1 cellular context compared by ENCODE assay signal in the genomic region with DNA sequence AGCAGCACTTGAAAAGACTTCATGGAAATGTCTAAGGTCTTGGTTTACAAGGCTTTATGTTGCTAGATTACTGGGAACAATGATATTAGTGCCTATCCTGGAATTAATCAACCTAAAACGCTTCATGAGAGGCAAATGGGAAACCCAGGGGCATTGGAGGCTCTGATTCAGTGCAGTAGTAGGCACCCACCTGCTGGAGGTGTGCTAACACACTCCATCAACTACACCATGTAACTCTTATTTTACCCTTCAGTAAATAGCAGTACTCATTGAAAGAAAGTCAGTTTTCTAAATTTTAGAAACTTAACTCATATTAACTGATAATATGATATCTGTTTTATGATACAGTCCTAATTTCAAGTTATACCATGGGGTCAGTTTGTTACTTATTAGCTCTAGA.
TF ChIP-seq lines count a peak whose summit lies in the region.

No MANE protein-coding gene starts in this region.

TF ChIP-seq in HCT116, 20 proteins besides CTCF, POLR2A, EP300 and RAD21 (continued from another document):
- no peak for TF ChIP-seq CEBPB (IDR thresholded peaks at IDR 0.05; ENCODE audit: low read depth)
- TF ChIP-seq, protein P1, sequence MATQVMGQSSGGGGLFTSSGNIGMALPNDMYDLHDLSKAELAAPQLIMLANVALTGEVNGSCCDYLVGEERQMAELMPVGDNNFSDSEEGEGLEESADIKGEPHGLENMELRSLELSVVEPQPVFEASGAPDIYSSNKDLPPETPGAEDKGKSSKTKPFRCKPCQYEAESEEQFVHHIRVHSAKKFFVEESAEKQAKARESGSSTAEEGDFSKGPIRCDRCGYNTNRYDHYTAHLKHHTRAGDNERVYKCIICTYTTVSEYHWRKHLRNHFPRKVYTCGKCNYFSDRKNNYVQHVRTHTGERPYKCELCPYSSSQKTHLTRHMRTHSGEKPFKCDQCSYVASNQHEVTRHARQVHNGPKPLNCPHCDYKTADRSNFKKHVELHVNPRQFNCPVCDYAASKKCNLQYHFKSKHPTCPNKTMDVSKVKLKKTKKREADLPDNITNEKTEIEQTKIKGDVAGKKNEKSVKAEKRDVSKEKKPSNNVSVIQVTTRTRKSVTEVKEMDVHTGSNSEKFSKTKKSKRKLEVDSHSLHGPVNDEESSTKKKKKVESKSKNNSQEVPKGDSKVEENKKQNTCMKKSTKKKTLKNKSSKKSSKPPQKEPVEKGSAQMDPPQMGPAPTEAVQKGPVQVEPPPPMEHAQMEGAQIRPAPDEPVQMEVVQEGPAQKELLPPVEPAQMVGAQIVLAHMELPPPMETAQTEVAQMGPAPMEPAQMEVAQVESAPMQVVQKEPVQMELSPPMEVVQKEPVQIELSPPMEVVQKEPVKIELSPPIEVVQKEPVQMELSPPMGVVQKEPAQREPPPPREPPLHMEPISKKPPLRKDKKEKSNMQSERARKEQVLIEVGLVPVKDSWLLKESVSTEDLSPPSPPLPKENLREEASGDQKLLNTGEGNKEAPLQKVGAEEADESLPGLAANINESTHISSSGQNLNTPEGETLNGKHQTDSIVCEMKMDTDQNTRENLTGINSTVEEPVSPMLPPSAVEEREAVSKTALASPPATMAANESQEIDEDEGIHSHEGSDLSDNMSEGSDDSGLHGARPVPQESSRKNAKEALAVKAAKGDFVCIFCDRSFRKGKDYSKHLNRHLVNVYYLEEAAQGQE (IDR thresholded peaks at IDR 0.05; ENCODE audit: low read depth) = no peak
